Comparison of ENCODE assay signal across 16 cellular contexts in genomic region chr5:40735609-40736008, GRCh38. TPM values are rescaled to one million over a fixed set of nuclear protein-coding genes. Genes with fewer than 3 reads are reported as not detected.
DNase-seq lines count a peak whose midpoint lies in the region; ATAC-seq and TF ChIP-seq lines count a peak whose summit lies in the region.
"Had no signal": no experiment of that assay in that cellular context is flagged by ENCODE, and none has a peak within 500 bp of the region (broad histone marks: within the 10 kb centered on the region; RNA-seq: fewer than 3 reads in every experiment).

No MANE protein-coding gene starts in this region.

- peaks cover 36% of the 10 kb centered on the region for H3K36me3 Mint-ChIP-seq in activated T-cell treated with anti-CD3 and anti-CD28 coated beads, Interleukin-2, amount 50 U/mL, for 24 hours (ENCODE audit: low read depth)
- H3K36me3 Mint-ChIP-seq in stimulated activated memory B cell treated with anti-CD40 and anti-IgM and Interleukin-4, amounts not matched to agents 10 μg/mL and 1 μg/mL and 100 μg/mL, for 72 hours = peaks cover 41% of the 10 kb centered on the region

- H3K9me3 ChIP-seq in RWPE2 (ENCODE audit: severe bottlenecking) (no peaks in the 10 kb centered on the region), colonic mucosa (no peaks in the 10 kb centered on the region)
- H3K9me3 ChIP-seq: ascending aorta, testis had no signal

- H3K4me1 Mint-ChIP-seq in activated T-cell treated with anti-CD3 and anti-CD28 coated beads, Interleukin-2, amount 50 U/mL, for 24 hours (ENCODE audit: low read depth) = peaks cover 35% of the 10 kb centered on the region
- H3K4me1 Mint-ChIP-seq in stimulated activated memory B cell treated with anti-CD40 and anti-IgM and Interleukin-4, amounts not matched to agents 10 μg/mL and 1 μg/mL and 100 μg/mL, for 72 hours = peaks cover 29% of the 10 kb centered on the region
- H3K4me1 Mint-ChIP-seq: GM23338 had no signal

- H3K4me3 ChIP-seq in RWPE2 (ENCODE audit: severe bottlenecking) = no peak overlapping the region
- no peak overlapping the region for H3K4me3 ChIP-seq in colonic mucosa
- H3K4me3 ChIP-seq: ascending aorta, GM23338, testis had no signal

- H3K27me3 ChIP-seq in RWPE2 (ENCODE audit: insufficient read depth, poor library complexity, severe bottlenecking) = no peaks in the 10 kb centered on the region
- H3K27me3 ChIP-seq in colonic mucosa = no peaks in the 10 kb centered on the region
- H3K27me3 ChIP-seq: ascending aorta, testis had no signal

- ATAC-seq in RWPE2 (ENCODE audit: low read depth) = no peak
- no peak for ATAC-seq in stimulated activated memory B cell treated with anti-CD40 and anti-IgM and Interleukin-4, amounts not matched to agents 10 μg/mL and 1 μg/mL and 100 μg/mL, for 72 hours
- ATAC-seq in Right ventricle myocardium superior (ENCODE audit: poor library complexity) = no peak
- ATAC-seq in HG03097 (IDR thresholded peaks at IDR 0.05; ENCODE audit: low FRiP score, unreplicated experiment) = no peak

- peak overlapping the region in 1 of 2 donors; percentile 44 for H3K9ac ChIP-seq in colonic mucosa (ENCODE audit: low read depth in 2 of 2, low read length in 2 of 2)

- no peak for DNase-seq in activated T-cell treated with anti-CD3 and anti-CD28 coated beads, Interleukin-2, amount 50 U/mL, for 24 hours
- no peak for DNase-seq in activated T-cell treated with anti-CD3 and anti-CD28 coated beads, Interleukin-2, amount 50 U/mL, for 1 hour
- DNase-seq in RWPE2 (ENCODE audit: low spot score) (no peak), colonic mucosa (no peak), Right ventricle myocardium superior (no peak), COLO668 (lab: John Stamatoyannopoulos, UW; ENCODE audit: unreplicated experiment) (no peak)
- DNase-seq: activated CD4-positive, alpha-beta T cell treated with anti-CD3 and anti-CD28 coated beads, Interleukin-2, amount 50 U/mL, for 1 hour; activated T-cell treated with anti-CD3 and anti-CD28 coated beads, Interleukin-2, amount 50 U/mL, for 48 hours; islet precursor cell; stimulated activated CD4-positive, alpha-beta T cell treated with anti-CD3 and anti-CD28 coated beads, Interleukin-4, amount 100 ng/mL, for 1 hour; testis had no signal

- no peaks in the 10 kb centered on the region for H3K27me3 Mint-ChIP-seq in activated T-cell treated with anti-CD3 and anti-CD28 coated beads, Interleukin-2, amount 50 U/mL, for 24 hours
- no peaks in the 10 kb centered on the region for H3K27me3 Mint-ChIP-seq in stimulated activated memory B cell treated with anti-CD40 and anti-IgM and Interleukin-4, amounts not matched to agents 10 μg/mL and 1 μg/mL and 100 μg/mL, for 72 hours
- H3K27me3 Mint-ChIP-seq: naive thymus-derived CD8-positive, alpha-beta T cell had no signal

- H3K4me3 Mint-ChIP-seq in activated T-cell treated with anti-CD3 and anti-CD28 coated beads, Interleukin-2, amount 50 U/mL, for 24 hours = no peak overlapping the region
- H3K4me3 Mint-ChIP-seq in stimulated activated memory B cell treated with anti-CD40 and anti-IgM and Interleukin-4, amounts not matched to agents 10 μg/mL and 1 μg/mL and 100 μg/mL, for 72 hours = no peak overlapping the region
- H3K4me3 Mint-ChIP-seq: GM23338; naive thymus-derived CD8-positive, alpha-beta T cell had no signal

- H3K27ac ChIP-seq in RWPE2 (ENCODE audit: poor library complexity, severe bottlenecking) (peak overlapping the region; percentile 3), colonic mucosa (peak overlapping the region; percentile 68)
- H3K27ac ChIP-seq: ascending aorta, testis had no signal

- H3K36me3 ChIP-seq in RWPE2 (ENCODE audit: low read depth) (peaks cover 5% of the 10 kb centered on the region), colonic mucosa (no peaks in the 10 kb centered on the region)

- H3K9me3 Mint-ChIP-seq in activated T-cell treated with anti-CD3 and anti-CD28 coated beads, Interleukin-2, amount 50 U/mL, for 24 hours = no peaks in the 10 kb centered on the region
- H3K9me3 Mint-ChIP-seq in stimulated activated memory B cell treated with anti-CD40 and anti-IgM and Interleukin-4, amounts not matched to agents 10 μg/mL and 1 μg/mL and 100 μg/mL, for 72 hours = peaks cover 3% of the 10 kb centered on the region

- no peak for TF ChIP-seq CTCF in RWPE2 (IDR thresholded peaks at IDR 0.05; ENCODE audit: poor library complexity, severe bottlenecking)
- no peak for TF ChIP-seq CTCF in colonic mucosa (IDR thresholded peaks at IDR 0.05)

- H3K4me1 ChIP-seq in RWPE2 (ENCODE audit: insufficient read depth, poor library complexity, severe bottlenecking) (peaks cover 8% of the 10 kb centered on the region), colonic mucosa (peaks cover 11% of the 10 kb centered on the region)
- H3K4me1 ChIP-seq: testis had no signal

- peak overlapping the region; percentile 22 for H3K27ac Mint-ChIP-seq in activated T-cell treated with anti-CD3 and anti-CD28 coated beads, Interleukin-2, amount 50 U/mL, for 24 hours
- H3K27ac Mint-ChIP-seq in stimulated activated memory B cell treated with anti-CD40 and anti-IgM and Interleukin-4, amounts not matched to agents 10 μg/mL and 1 μg/mL and 100 μg/mL, for 72 hours = peak overlapping the region; percentile 0
- H3K27ac Mint-ChIP-seq: GM23338 had no signal

- intact Hi-C loops in colonic mucosa (cut with DNase I) = loop anchor here (5.0 to 10.0 kb wide), 3 partner anchors 783 to 1161 kb away; no protein-coding TSS in a partner anchor
- intact Hi-C loops in Right ventricle myocardium superior (cut with DNase I) = no loop called here

RNA-seq across cellular contexts. Expression of gene TTC33, which starts 20.2 kb away (rescaled TPM):
- total RNA-seq in colonic mucosa = 10 to 100 TPM; 10.6 to 19.8 TPM
- total RNA-seq in Right ventricle myocardium superior = 15.2 TPM

RNA-seq across cellular contexts. Expression of gene PTGER4, which starts 55.9 kb away (rescaled TPM):
- total RNA-seq in colonic mucosa (10 to 100 TPM; 28.1 to 53.4 TPM), Right ventricle myocardium superior (7.4 TPM)
